22 cellular contexts compared by ENCODE assay signal in the genomic region with DNA sequence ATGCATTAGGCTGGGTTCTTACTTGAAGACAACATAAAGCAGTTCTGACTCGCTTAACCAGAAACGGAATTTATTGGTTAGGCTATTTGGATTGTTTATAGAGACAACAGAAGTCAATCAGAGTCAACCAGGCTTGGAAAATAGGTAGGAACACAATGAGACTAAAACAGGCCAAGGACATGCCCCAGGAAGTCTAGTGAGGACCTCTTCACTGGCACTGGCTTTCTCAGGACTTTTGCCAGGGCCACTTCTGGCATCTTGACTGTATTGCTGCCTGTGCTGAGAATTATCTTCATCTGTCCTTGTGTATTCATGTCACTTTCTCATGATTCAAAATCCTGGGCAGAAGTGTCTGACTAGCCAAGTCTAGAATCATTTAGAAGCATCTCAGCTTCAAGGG. TPM values are rescaled to one million over a fixed set of nuclear protein-coding genes. Genes with fewer than 3 reads are reported as not detected.
"Had no signal": no experiment of that assay in that cellular context is flagged by ENCODE, and none has a peak within 500 bp of the region (broad histone marks: within the 10 kb centered on the region; RNA-seq: fewer than 3 reads in every experiment).

No MANE protein-coding gene starts in this region.

- ATAC-seq: activated CD4-positive, CD25-positive, alpha-beta regulatory T cell treated with anti-CD3 and anti-CD28 coated beads, Interleukin-2, amount 50 U/mL, for 24 hours; activated naive CD8-positive, alpha-beta T cell treated with anti-CD3 and anti-CD28 coated beads, Interleukin-2, amount 50 U/mL, for 24 hours; foreskin keratinocyte; left lobe of liver had no signal

- FAIRE-seq: endothelial cell of umbilical vein, keratinocyte had no signal

- H3K27ac ChIP-seq: breast epithelium, foreskin keratinocyte, spleen had no signal

- DNase-seq: activated CD8-positive, alpha-beta memory T cell treated with anti-CD3 and anti-CD28 coated beads for 24 hours; activated CD8-positive, alpha-beta memory T cell treated with anti-CD3 and anti-CD28 coated beads, Interleukin-2, amount 50 U/mL, for 48 hours; activated effector memory CD4-positive, alpha-beta T cell treated with Interleukin-2 at 50 U/mL for 16 hours; activated naive CD4-positive, alpha-beta T cell treated with anti-CD3 and anti-CD28 coated beads, Interleukin-2, amount 10 ng/mL, durations not matched to agents 7 days and 5 days; activated naive CD8-positive, alpha-beta T cell treated with anti-CD3 and anti-CD28 coated beads, Interleukin-2, amount 50 U/mL, for 24 hours; activated T-cell treated with anti-CD3 and anti-CD28 coated beads, Interleukin-2, amount 50 U/mL, for 48 hours; aorta; cerebellar nuclear complex; effector CD8-positive, alpha-beta T cell; esophagus squamous epithelium; foreskin keratinocyte; hypothalamus; posterior cingulate gyrus; retina; spleen; stimulated activated naive CD4-positive, alpha-beta T cell had no signal

- H3K9me3 ChIP-seq: breast epithelium, esophagus squamous epithelium, spleen had no signal

- H3K4me1 ChIP-seq: breast epithelium, foreskin keratinocyte had no signal

- H3K4me3 ChIP-seq: breast epithelium, esophagus squamous epithelium, spleen had no signal

RNA-seq across cellular contexts. Expression of a gene that starts 19.6 kb away (rescaled TPM):
- polyA plus RNA-seq: aorta, spleen, thymus had no signal
